Comparison of ENCODE assay signal across 20 cellular contexts in genomic region chr4:5813882-5814255, GRCh38.
A peak's percentile ranks its signal among the peaks of the same experiment; 100 is the strongest.
DNase-seq lines count a peak whose midpoint lies in the region; ATAC-seq, FAIRE-seq and TF ChIP-seq lines count a peak whose summit lies in the region.
"Had no signal": no experiment of that assay in that cellular context is flagged by ENCODE, and none has a peak within 500 bp of the region (broad histone marks: within the 10 kb centered on the region; RNA-seq: fewer than 3 reads in every experiment).

No MANE protein-coding gene starts in this region.

- peaks cover 79% of the 10 kb centered on the region for H4K20me1 ChIP-seq in astrocyte (ENCODE audit: insufficient read depth, low read length)

- H3K9ac ChIP-seq in astrocyte (ENCODE audit: low read length) = no peak overlapping the region

- H3K36me3 Mint-ChIP-seq in astrocyte (ENCODE audit: low read depth, unreplicated experiment) = peaks cover 32% of the 10 kb centered on the region
- peaks cover 56% of the 10 kb centered on the region for H3K36me3 Mint-ChIP-seq in nephron progenitor cell (ENCODE audit: low read depth)

- peak overlapping the region; percentile 34 for H3K27ac Mint-ChIP-seq in astrocyte (ENCODE audit: unreplicated experiment)
- H3K27ac Mint-ChIP-seq in nephron progenitor cell = peak overlapping the region; percentile 77
- H3K27ac Mint-ChIP-seq: CD4-positive, alpha-beta T cell; HFFc6 had no signal

- H3K4me3 Mint-ChIP-seq in astrocyte (ENCODE audit: unreplicated experiment) (no peak overlapping the region), nephron progenitor cell (no peak overlapping the region)
- H3K4me3 Mint-ChIP-seq: CD4-positive, alpha-beta T cell; HFFc6 had no signal

- no peak for TF ChIP-seq POLR2A in stomach (IDR thresholded peaks at IDR 0.05)

- no peak for ATAC-seq in right cardiac atrium
- ATAC-seq in GM18867 (IDR thresholded peaks at IDR 0.05; ENCODE audit: unreplicated experiment) = no peak

- H3K9me3 ChIP-seq in left ventricle myocardium inferior (replicated peaks) (peaks cover 15% of the 10 kb centered on the region), right cardiac atrium (ENCODE audit: control insufficient read depth, low read length) (no peaks in the 10 kb centered on the region), astrocyte (ENCODE audit: insufficient read depth, low read depth, low read length) (no peaks in the 10 kb centered on the region), stomach (no peaks in the 10 kb centered on the region)
- H3K9me3 ChIP-seq: Caco-2 had no signal

- no peaks in the 10 kb centered on the region for H3K27me3 ChIP-seq in left ventricle myocardium inferior (ENCODE audit: low read depth)
- H3K27me3 ChIP-seq in right cardiac atrium (ENCODE audit: control insufficient read depth, insufficient read depth) = no peaks in the 10 kb centered on the region
- no peaks in the 10 kb centered on the region for H3K27me3 ChIP-seq in astrocyte (ENCODE audit: insufficient read depth, low read length)
- H3K27me3 ChIP-seq in stomach = no peaks in the 10 kb centered on the region

- 90% methylated on average over 7 of the region's 7 CpGs for WGBS in right cardiac atrium
- WGBS in stomach, 5 donors = 83 to 96% (median 90%) methylated on average over 2 to 7 of the region's 7 CpGs

- H2AFZ ChIP-seq in astrocyte (ENCODE audit: low read depth, low read length) = no peak overlapping the region

- no peaks in the 10 kb centered on the region for H3K27me3 Mint-ChIP-seq in astrocyte (ENCODE audit: low read depth, unreplicated experiment)
- no peaks in the 10 kb centered on the region for H3K27me3 Mint-ChIP-seq in nephron progenitor cell (ENCODE audit: low read depth, poor library complexity)

- peaks cover 39% of the 10 kb centered on the region for H3K36me3 ChIP-seq in left ventricle myocardium inferior
- H3K36me3 ChIP-seq in astrocyte (ENCODE audit: insufficient read depth, low read length) = peaks cover 52% of the 10 kb centered on the region
- peaks cover 5 to 75% (median 52%) of the 10 kb centered on the region in 4 donors for H3K36me3 ChIP-seq in stomach

- TF ChIP-seq EP300 in stomach (IDR thresholded peaks at IDR 0.05) = no peak

- no peak overlapping the region for H3K27ac ChIP-seq in left ventricle myocardium inferior (replicated peaks)
- H3K27ac ChIP-seq in right cardiac atrium (ENCODE audit: low read length) = no peak overlapping the region
- H3K27ac ChIP-seq in astrocyte (ENCODE audit: low read depth, low read length) = no peak overlapping the region
- H3K27ac ChIP-seq in stomach = peak overlapping the region in 3 of 5 donors; percentile 3 to 62 (median 18)
- H3K27ac ChIP-seq: C4-2B had no signal

- no peak for TF ChIP-seq CTCF in left ventricle myocardium inferior (IDR thresholded peaks at IDR 0.05; ENCODE audit: borderline replicate concordance)
- no peak for TF ChIP-seq CTCF in astrocyte (IDR thresholded peaks at IDR 0.05; ENCODE audit: insufficient read depth, low read depth, low read length)
- TF ChIP-seq CTCF in nephron progenitor cell (IDR thresholded peaks at IDR 0.05) = no peak
- TF ChIP-seq CTCF in stomach (IDR thresholded peaks at IDR 0.05) = no peak
- TF ChIP-seq CTCF in GM13976 (IDR thresholded peaks at IDR 0.05; ENCODE audit: borderline replicate concordance, control extremely low read depth, extremely low read depth, insufficient read depth, missing control alignments) = no peak

- no peaks in the 10 kb centered on the region for H3K4me1 ChIP-seq in left ventricle myocardium inferior
- no peaks in the 10 kb centered on the region for H3K4me1 ChIP-seq in right cardiac atrium (ENCODE audit: control insufficient read depth, insufficient read depth, low read length)
- H3K4me1 ChIP-seq in astrocyte (ENCODE audit: insufficient read depth, low read length) = no peaks in the 10 kb centered on the region
- H3K4me1 ChIP-seq in stomach = no peaks in the 10 kb centered on the region
- H3K4me1 ChIP-seq: Caco-2 had no signal

- no peaks in the 10 kb centered on the region for H3K4me1 Mint-ChIP-seq in astrocyte (ENCODE audit: low read depth, unreplicated experiment)
- H3K4me1 Mint-ChIP-seq in nephron progenitor cell = peaks cover 16% of the 10 kb centered on the region

- peak overlapping the region; percentile 50 for H3K4me3 ChIP-seq in left ventricle myocardium inferior
- no peak overlapping the region for H3K4me3 ChIP-seq in right cardiac atrium (ENCODE audit: low read length)
- H3K4me3 ChIP-seq in astrocyte (ENCODE audit: insufficient read depth, low read depth, low read length) = no peak overlapping the region
- H3K4me3 ChIP-seq in stomach = peak overlapping the region in 1 of 4 donors; percentile 4

- no peak for DNase-seq in left ventricle myocardium inferior
- DNase-seq in right cardiac atrium = no peak
- DNase-seq in astrocyte (ENCODE audit: low read depth) = no peak
- no peak for DNase-seq in nephron progenitor cell
- no peak for DNase-seq in stomach
- no peak for DNase-seq in GM13976 (ENCODE audit: low spot score)
- DNase-seq: AML-193; Caco-2; CD4-positive, alpha-beta T cell; GOT3; H7; HFFc6; IMR-90 had no signal

- no peak for FAIRE-seq in astrocyte (lab: Jason Lieb, UNC)
- FAIRE-seq: D721Med, G401.6, GM12891, GM18507, HTR-8/SVneo had no signal

- H3K9me3 Mint-ChIP-seq in astrocyte (ENCODE audit: unreplicated experiment) = no peaks in the 10 kb centered on the region
- no peaks in the 10 kb centered on the region for H3K9me3 Mint-ChIP-seq in nephron progenitor cell
- H3K9me3 Mint-ChIP-seq: CD4-positive, alpha-beta T cell; HFFc6 had no signal

- H3K79me2 ChIP-seq in astrocyte (ENCODE audit: insufficient read depth, low read length) = peaks cover 10% of the 10 kb centered on the region

- in situ Hi-C loops in GM13976 (cut with MboI; ENCODE audit: low sequenced_read_pairs, unreplicated experiment) = no loop called here

- intact Hi-C loops in left ventricle myocardium inferior (cut with micrococcal nuclease) = no loop called here
- intact Hi-C loops in right cardiac atrium (cut with DNase I) = loop anchor here in 2 of 4 donors (10.0 kb wide), 2 partner anchors 759 to 1329 kb away; partner anchors contain the start of gene STK32B (in 1 of the 2)
- intact Hi-C loops in stomach (cut with DNase I; ENCODE audit: low total_unique reads) = no loop called here

- H3K4me2 ChIP-seq in astrocyte (ENCODE audit: low read length) = no peak overlapping the region

Comparison
In these comparisons a context has a peak if more than half of its experiments do, and no peak if none do; other contexts are left out.
1. H3K27ac ChIP-seq: peak in stomach (3 of 5); none in left ventricle myocardium inferior (single experiment), right cardiac atrium (single experiment) and astrocyte (single experiment).